8 cellular contexts compared by ENCODE assay signal in the genomic region with DNA sequence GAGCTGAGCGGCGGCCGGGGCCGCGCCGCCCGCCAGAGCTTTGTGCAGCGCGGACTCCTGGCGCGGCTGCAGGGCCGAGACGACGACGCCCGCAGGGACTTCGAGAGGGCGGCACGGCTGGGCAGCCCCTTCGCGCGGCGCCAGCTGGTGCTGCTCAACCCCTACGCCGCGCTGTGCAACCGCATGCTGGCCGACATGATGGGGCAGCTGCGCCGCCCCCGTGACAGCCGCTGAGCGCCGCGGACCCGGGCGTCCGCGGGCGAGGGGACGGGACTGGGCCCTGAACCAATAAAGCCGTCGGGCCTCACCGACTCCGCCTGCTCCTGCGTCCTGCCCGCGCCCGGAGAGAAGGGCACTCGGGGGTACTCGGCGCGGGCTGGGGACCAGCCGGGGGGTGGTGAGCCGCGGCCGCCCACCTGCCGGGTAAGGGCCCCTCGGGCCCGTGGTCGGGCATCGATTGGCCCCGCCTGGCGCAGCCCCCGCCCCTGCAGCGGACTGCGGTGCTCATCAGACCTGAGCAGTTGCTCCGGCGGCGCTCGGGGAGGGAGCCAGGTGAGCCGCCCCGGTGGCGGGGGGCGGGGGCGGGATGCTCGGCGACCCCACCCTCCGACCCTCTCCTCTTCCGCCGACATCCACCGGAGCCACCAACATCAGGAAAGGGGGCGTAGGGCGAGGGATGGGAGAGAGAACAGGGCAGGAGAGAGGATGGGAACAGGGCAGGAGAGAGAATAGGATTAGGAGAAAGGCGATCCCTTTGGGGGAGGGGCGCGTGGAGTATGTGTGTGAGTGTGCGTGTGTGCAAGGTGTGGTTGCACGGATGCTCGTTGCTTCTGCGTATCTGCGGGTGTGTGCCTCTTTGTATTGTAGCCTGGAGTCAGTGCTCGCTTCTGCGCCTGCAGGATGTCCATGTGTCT. TPM values are rescaled to one million over a fixed set of nuclear protein-coding genes. Genes with fewer than 3 reads are reported as not detected.
DNase-seq lines count a peak whose midpoint lies in the region; ATAC-seq, FAIRE-seq and TF ChIP-seq lines count a peak whose summit lies in the region.

A gene (plus strand): TSS at position 510 of the 914 bp plus-strand sequence. CDS start 610 bp downstream, outside the sequence.

- peak; percentile 94 for DNase-seq in GM12891 (ENCODE audit: insufficient read length, low spot score)
- DNase-seq in NCI-H748 treated with DMSO at 0.1 percent for 48 hours (lab: John Stamatoyannopoulos, UW) = peak; percentile 43
- DNase-seq in activated CD8-positive, alpha-beta memory T cell treated with anti-CD3 and anti-CD28 coated beads, Interleukin-2, amount 50 U/mL, for 4 hours = peak; percentile 80
- peak; percentile 73 for DNase-seq in epithelial cell of esophagus (ENCODE audit: low read depth)
- DNase-seq in mucosa of descending colon = peak; percentile 72 to 80 (median 77)
- DNase-seq in stimulated activated CD8-positive, alpha-beta memory T cell treated with anti-CD3 and anti-CD28 coated beads, Interleukin-2, amount 100 ng/mL, for 1 hour (ENCODE audit: low read depth in 2 of 2) = peak; percentile 38 to 45
- DNase-seq in amniotic stem cell (lab: John Stamatoyannopoulos, UW) = no peak

- H3K36me3 ChIP-seq in mucosa of descending colon (ENCODE audit: low read depth) = no peaks in the 10 kb centered on the region

- peak; percentile 75 for ATAC-seq in HG02852 (IDR thresholded peaks at IDR 0.05; ENCODE audit: unreplicated experiment)
- ATAC-seq in mucosa of descending colon = peak; percentile 81

- TF ChIP-seq POLR2A in GM12891 (IDR thresholded peaks at IDR 0.05; ENCODE audit: low read depth, low read length) = no peak

- no peak for TF ChIP-seq CTCF in epithelial cell of esophagus (IDR thresholded peaks at IDR 0.05; ENCODE audit: insufficient read depth, low read depth, low read length, missing control alignments)
- TF ChIP-seq CTCF in mucosa of descending colon (IDR thresholded peaks at IDR 0.05) = no peak

- peaks cover 8% of the 10 kb centered on the region for H3K4me1 ChIP-seq in mucosa of descending colon (ENCODE audit: low read depth)

- peak; percentile 95 for FAIRE-seq in GM12891 (lab: Jason Lieb, UNC)

- intact Hi-C loops in mucosa of descending colon (cut with DNase I, micrococcal nuclease) = no loop called here

- no peaks in the 10 kb centered on the region for H3K9me3 ChIP-seq in mucosa of descending colon

- peak within 1 kb of the TSS; percentile 85 for H3K4me3 ChIP-seq in epithelial cell of esophagus (ENCODE audit: low read length)
- peak within 1 kb of the TSS; percentile 57 for H3K4me3 ChIP-seq in mucosa of descending colon

TF ChIP-seq in GM12891, 5 proteins besides CTCF, POLR2A, EP300 and RAD21:
- TF ChIP-seq SPI1 (IDR thresholded peaks at IDR 0.05; ENCODE audit: low read depth, low read length) (no peak), PAX5 (IDR thresholded peaks at IDR 0.05; ENCODE audit: insufficient read depth, low read length, severe bottlenecking) (no peak)

RNA-seq across cellular contexts. Expression of the gene that starts here (rescaled TPM):
- 4.4 TPM for polyA plus RNA-seq in GM12891 (2012; ENCODE audit: low read depth, missing spikeins)
- 10 to 100 TPM in 1 of 3 donors, 1 to 10 TPM in 2; 7.8 to 18.0 (median 8.5) TPM for total RNA-seq in mucosa of descending colon
